In the genomic region with DNA sequence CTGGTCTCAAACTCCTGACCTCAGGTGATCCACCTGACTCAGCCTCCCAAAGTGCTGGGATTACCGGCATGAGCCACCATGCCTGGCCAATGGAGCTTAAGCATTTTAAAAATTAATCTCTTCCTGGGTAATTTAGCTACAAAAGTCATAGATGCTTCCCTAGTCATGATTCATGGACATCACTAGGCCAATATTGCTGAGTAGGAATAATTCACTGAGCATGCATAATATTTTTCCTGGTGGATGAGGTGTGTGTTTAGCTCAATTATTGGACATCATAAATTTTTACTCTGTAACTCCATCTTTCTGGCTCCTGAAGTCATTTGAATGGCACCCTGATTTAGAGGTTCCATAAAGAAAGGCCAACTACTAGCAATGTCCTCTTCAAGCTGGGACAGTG, we compare ENCODE assay signal across 6 cellular contexts.
"Had no signal": no experiment of that assay in that cellular context is flagged by ENCODE, and none has a peak within 500 bp of the region (broad histone marks: within the 10 kb centered on the region; RNA-seq: fewer than 3 reads in every experiment).

No MANE protein-coding gene starts in this region.

- H3K9ac ChIP-seq: KMS-11 had no signal

- H3K4me3 ChIP-seq: K562 had no signal

- H3K4me2 ChIP-seq: KMS-11 had no signal

- DNase-seq: KBM-7, KG1 had no signal

- H3K27ac ChIP-seq: HL-60, KMS-11 had no signal

- ATAC-seq: K562 had no signal

- FAIRE-seq: HTR-8/SVneo, K562 had no signal
